2 cellular contexts compared by ENCODE assay signal in genomic region chr2:201261911-201262310, GRCh38.
TF ChIP-seq lines count a peak whose summit lies in the region.

No MANE protein-coding gene starts in this region.

TF ChIP-seq in SK-N-SH, 30 proteins besides CTCF, POLR2A, EP300 and RAD21 (continued from another document):
- TF ChIP-seq USF2 (IDR thresholded peaks at IDR 0.05; ENCODE audit: borderline replicate concordance, low read depth, low read length) (no peak), SIN3A (IDR thresholded peaks at IDR 0.05; ENCODE audit: borderline replicate concordance, low read depth, low read length) (no peak), MAX (IDR thresholded peaks at IDR 0.05; ENCODE audit: low read depth) (no peak), GATA2 (CRISPR knock-in tag; IDR thresholded peaks at IDR 0.05) (no peak)

TF ChIP-seq in SK-N-SH treated with all-trans-retinoic acid at 6 μM for 48 hours, 23 proteins besides CTCF, POLR2A, EP300 and RAD21 (continued from another document):
- TF ChIP-seq POU6F1 (CRISPR knock-in tag; IDR thresholded peaks at IDR 0.05; ENCODE audit: borderline replicate concordance, low read depth) (no peak), BACH2 (CRISPR knock-in tag; IDR thresholded peaks at IDR 0.05; ENCODE audit: borderline replicate concordance) (no peak), ISL1 (CRISPR knock-in tag; IDR thresholded peaks at IDR 0.05) (no peak), GLIS3 (CRISPR knock-in tag; IDR thresholded peaks at IDR 0.05) (no peak), TOX (CRISPR knock-in tag; IDR thresholded peaks at IDR 0.05; ENCODE audit: borderline replicate concordance) (no peak), ESRRG (CRISPR knock-in tag; IDR thresholded peaks at IDR 0.05) (no peak), ARNTL (CRISPR knock-in tag; IDR thresholded peaks at IDR 0.05; ENCODE audit: borderline replicate concordance, low read depth) (no peak), SNAI2 (CRISPR knock-in tag; IDR thresholded peaks at IDR 0.05) (no peak), ZFP3 (CRISPR knock-in tag; IDR thresholded peaks at IDR 0.05) (no peak), OSR1 (CRISPR knock-in tag; IDR thresholded peaks at IDR 0.05) (no peak), CSDC2 (CRISPR knock-in tag; IDR thresholded peaks at IDR 0.05) (no peak), ZNF8 (CRISPR knock-in tag; IDR thresholded peaks at IDR 0.05) (no peak), PPARA (CRISPR knock-in tag; IDR thresholded peaks at IDR 0.05; ENCODE audit: borderline replicate concordance) (no peak), ZNF70 (CRISPR knock-in tag; IDR thresholded peaks at IDR 0.05) (no peak), ZC3H10 (CRISPR knock-in tag; IDR thresholded peaks at IDR 0.05) (no peak)
TF ChIP-seq in SK-N-SH treated with all-trans-retinoic acid at 6 μM for 48 hours: peak in this region for 0.
